Comparison of ENCODE assay signal across 35 cellular contexts in genomic region chr3:162945626-162946025, GRCh38.
"Had no signal": no experiment of that assay in that cellular context is flagged by ENCODE, and none has a peak within 500 bp of the region (broad histone marks: within the 10 kb centered on the region; RNA-seq: fewer than 3 reads in every experiment).

No MANE protein-coding gene starts in this region.

- H3K27me3 ChIP-seq: adrenal gland, body of pancreas, brain microvascular endothelial cell, breast epithelium, cardiac muscle cell had no signal

- ATAC-seq: activated CD8-positive, alpha-beta T cell treated with anti-CD3 and anti-CD28 coated beads for 36 hours; activated naive CD4-positive, alpha-beta T cell treated with anti-CD3 and anti-CD28 coated beads, Interleukin-2, amount 50 U/mL, for 72 hours; activated T-cell treated with anti-CD3 and anti-CD28 coated beads, Interleukin-2, amount 50 U/mL, for 4 hours; activated T-cell treated with anti-CD3 and anti-CD28 coated beads, Interleukin-2, amount 50 U/mL, for 72 hours; activated T-helper 17 cell treated with anti-CD3 and anti-CD28 coated beads, Interleukin-2, amount 50 U/mL, for 72 hours; body of pancreas had no signal

- H3K27ac ChIP-seq: adrenal gland, body of pancreas, brain microvascular endothelial cell, breast epithelium, cardiac muscle cell, VCaP had no signal

- FAIRE-seq: astrocyte, TTC549 had no signal

- H3K9me3 ChIP-seq: adrenal gland, body of pancreas had no signal

- H3K36me3 ChIP-seq: adrenal gland, brain microvascular endothelial cell, breast epithelium, cardiac muscle cell had no signal

- H3K4me3 ChIP-seq: adrenal gland, body of pancreas, breast epithelium, cardiac muscle cell had no signal

- DNase-seq: activated B cell treated with CpG ODN at 0.5 μM for 24 hours; activated CD4-positive, alpha-beta memory T cell treated with anti-CD3 and anti-CD28 coated beads for 36 hours; activated CD4-positive, alpha-beta T cell treated with anti-CD3 and anti-CD28 coated beads for 4 hours; activated CD4-positive, alpha-beta T cell treated with anti-CD3 and anti-CD28 coated beads, Interleukin-2, amount 10 ng/mL, durations not matched to agents 24 days and 14 days; activated CD4-positive, alpha-beta T cell treated with anti-CD3 and anti-CD28 coated beads, Interleukin-2, amount 50 U/mL, for 1 hour; activated CD4-positive, alpha-beta T cell treated with anti-CD3 and anti-CD28 coated beads, Interleukin-2, amount 50 U/mL, for 4 hours; activated CD4-positive, CD25-positive, alpha-beta regulatory T cell treated with anti-CD3 and anti-CD28 coated beads, Interleukin-2, amount 50 U/mL, for 72 hours; activated CD8-positive, alpha-beta memory T cell treated with anti-CD3 and anti-CD28 coated beads, Interleukin-2, amount 50 U/mL, for 4 hours; activated CD8-positive, alpha-beta T cell treated with anti-CD3 and anti-CD28 coated beads for 36 hours; activated effector memory CD4-positive, alpha-beta T cell treated with anti-CD3 and anti-CD28 coated beads, Interleukin-2, amount 50 U/mL, for 16 hours; activated gamma-delta T cell treated with Interleukin-2 at 50 U/mL for 16 hours; activated naive CD4-positive, alpha-beta T cell; activated naive CD4-positive, alpha-beta T cell treated with anti-CD3 and anti-CD28 coated beads for 36 hours; activated naive CD4-positive, alpha-beta T cell treated with anti-CD3 and anti-CD28 coated beads, Interleukin-2, amount 50 U/mL, for 16 hours; activated naive CD8-positive, alpha-beta T cell treated with anti-CD3 and anti-CD28 coated beads for 36 hours; activated T-cell treated with anti-CD3 and anti-CD28 coated beads for 4 hours; activated T-cell treated with anti-CD3 and anti-CD28 coated beads, Interleukin-2, amount 50 U/mL, for 1 hour; activated T-cell treated with anti-CD3 and anti-CD28 coated beads, Interleukin-2, amount 50 U/mL, for 4 hours; activated T-cell treated with anti-CD3 and anti-CD28 coated beads, Interleukin-2, amount 50 U/mL, for 72 hours; adrenal gland; amniotic stem cell; aorta; body of pancreas; brain microvascular endothelial cell; caudate nucleus; cerebellar nuclear complex; T-helper 2 cell; T-helper 9 cell had no signal

- H3K4me1 ChIP-seq: adrenal gland, body of pancreas, breast epithelium had no signal
